Comparison of ENCODE assay signal across 13 cellular contexts in genomic region chr1:192654607-192655389, GRCh38. TPM values are rescaled to one million over a fixed set of nuclear protein-coding genes. Genes with fewer than 3 reads are reported as not detected.
DNase-seq lines count a peak whose midpoint lies in the region; ATAC-seq and TF ChIP-seq lines count a peak whose summit lies in the region.
"Had no signal": no experiment of that assay in that cellular context is flagged by ENCODE, and none has a peak within 500 bp of the region (broad histone marks: within the 10 kb centered on the region; RNA-seq: fewer than 3 reads in every experiment).

No MANE protein-coding gene starts in this region.

- H3K27ac Mint-ChIP-seq in activated CD8-positive, alpha-beta T cell treated with anti-CD3 and anti-CD28 coated beads for 36 hours: no peak overlapping the region
- no peak overlapping the region for H3K27ac Mint-ChIP-seq in activated CD8-positive, alpha-beta T cell treated with anti-CD3 and anti-CD28 coated beads, Interleukin-2, amount 10 ng/mL, durations not matched to agents 7 days and 5 days
- H3K27ac Mint-ChIP-seq: naive thymus-derived CD4-positive, alpha-beta T cell had no signal

- H3K4me3 ChIP-seq in choroid plexus epithelial cell (ENCODE audit: low read depth, low read length): no peak overlapping the region
- peak overlapping the region; percentile 12 for H3K4me3 ChIP-seq in retinal pigment epithelial cell (ENCODE audit: low read length)
- no peak overlapping the region for H3K4me3 ChIP-seq in colonic mucosa

- no peaks in the 10 kb centered on the region for H3K36me3 Mint-ChIP-seq in activated CD8-positive, alpha-beta T cell treated with anti-CD3 and anti-CD28 coated beads for 36 hours (ENCODE audit: low read depth)
- H3K36me3 Mint-ChIP-seq in activated CD8-positive, alpha-beta T cell treated with anti-CD3 and anti-CD28 coated beads, Interleukin-2, amount 10 ng/mL, durations not matched to agents 7 days and 5 days (ENCODE audit: low read depth): no peaks in the 10 kb centered on the region
- H3K36me3 Mint-ChIP-seq: naive thymus-derived CD4-positive, alpha-beta T cell had no signal

- no peaks in the 10 kb centered on the region for H3K27me3 ChIP-seq in colonic mucosa

- TF ChIP-seq CTCF in activated CD8-positive, alpha-beta T cell treated with anti-CD3 and anti-CD28 coated beads for 36 hours (IDR thresholded peaks at IDR 0.05): no peak
- TF ChIP-seq CTCF in choroid plexus epithelial cell (conservative IDR thresholded peaks at IDR 0.05; ENCODE audit: low read depth, low read length) (no peak), retinal pigment epithelial cell (conservative IDR thresholded peaks at IDR 0.05; ENCODE audit: low read depth, low read length) (no peak), colonic mucosa (IDR thresholded peaks at IDR 0.05) (no peak), GM10248 (IDR thresholded peaks at IDR 0.05; ENCODE audit: control extremely low read depth, extremely low read depth, low read depth, missing control alignments) (no peak)

- H3K4me3 Mint-ChIP-seq in activated CD8-positive, alpha-beta T cell treated with anti-CD3 and anti-CD28 coated beads for 36 hours: no peak overlapping the region
- H3K4me3 Mint-ChIP-seq in activated CD8-positive, alpha-beta T cell treated with anti-CD3 and anti-CD28 coated beads, Interleukin-2, amount 10 ng/mL, durations not matched to agents 7 days and 5 days: no peak overlapping the region
- H3K4me3 Mint-ChIP-seq: naive thymus-derived CD4-positive, alpha-beta T cell had no signal

- H3K9ac ChIP-seq in colonic mucosa (ENCODE audit: low read depth in 2 of 2, low read length in 2 of 2): no peak overlapping the region

- H3K9me3 Mint-ChIP-seq in activated CD8-positive, alpha-beta T cell treated with anti-CD3 and anti-CD28 coated beads for 36 hours: no peaks in the 10 kb centered on the region
- no peaks in the 10 kb centered on the region for H3K9me3 Mint-ChIP-seq in activated CD8-positive, alpha-beta T cell treated with anti-CD3 and anti-CD28 coated beads, Interleukin-2, amount 10 ng/mL, durations not matched to agents 7 days and 5 days (ENCODE audit: insufficient read depth)
- H3K9me3 Mint-ChIP-seq: naive thymus-derived CD4-positive, alpha-beta T cell had no signal

- H3K27ac ChIP-seq in colonic mucosa: no peak overlapping the region

- no peaks in the 10 kb centered on the region for H3K9me3 ChIP-seq in colonic mucosa

- DNase-seq in activated CD8-positive, alpha-beta T cell treated with anti-CD3 and anti-CD28 coated beads for 36 hours: no peak
- no peak for DNase-seq in activated CD8-positive, alpha-beta T cell treated with anti-CD3 and anti-CD28 coated beads, Interleukin-2, amount 10 ng/mL, durations not matched to agents 7 days and 5 days
- DNase-seq in HT1080 (ENCODE audit: low read depth) (peak; percentile 90), choroid plexus epithelial cell (ENCODE audit: low read depth) (peak; percentile 49), retinal pigment epithelial cell (ENCODE audit: low read depth) (no peak), colonic mucosa (no peak), GM10248 (ENCODE audit: extremely low spot score) (no peak)
- DNase-seq: Karpas-422; naive thymus-derived CD4-positive, alpha-beta T cell; small intestine had no signal

- no peaks in the 10 kb centered on the region for H3K4me1 ChIP-seq in colonic mucosa

- CTCF ChIA-PET in activated CD8-positive, alpha-beta T cell treated with anti-CD3 and anti-CD28 coated beads for 36 hours (lab: Charles Lee): no interaction called here
- CTCF ChIA-PET in activated CD8-positive, alpha-beta T cell treated with anti-CD3 and anti-CD28 coated beads, Interleukin-2, amount 10 ng/mL, durations not matched to agents 7 days and 5 days (lab: Charles Lee): no interaction called here
- CTCF ChIA-PET in GM10248 (lab: Yijun Ruan, JAX): interaction anchor here (0.8 to 1.3 kb wide), 2 partner anchors 13 to 19 kb away, joined by 3 read pairs; no protein-coding TSS in a partner anchor

- H3K4me1 Mint-ChIP-seq in activated CD8-positive, alpha-beta T cell treated with anti-CD3 and anti-CD28 coated beads for 36 hours (ENCODE audit: low read depth): peaks cover 4% of the 10 kb centered on the region
- no peaks in the 10 kb centered on the region for H3K4me1 Mint-ChIP-seq in activated CD8-positive, alpha-beta T cell treated with anti-CD3 and anti-CD28 coated beads, Interleukin-2, amount 10 ng/mL, durations not matched to agents 7 days and 5 days (ENCODE audit: low read depth)
- H3K4me1 Mint-ChIP-seq: naive thymus-derived CD4-positive, alpha-beta T cell had no signal

- POLR2A ChIA-PET in activated CD8-positive, alpha-beta T cell treated with anti-CD3 and anti-CD28 coated beads for 36 hours (lab: Charles Lee): no interaction called here
- POLR2A ChIA-PET in activated CD8-positive, alpha-beta T cell treated with anti-CD3 and anti-CD28 coated beads, Interleukin-2, amount 10 ng/mL, durations not matched to agents 7 days and 5 days (lab: Charles Lee): no interaction called here
- POLR2A ChIA-PET in GM10248 (lab: Yijun Ruan, JAX): no interaction called here

- H3K27me3 Mint-ChIP-seq in activated CD8-positive, alpha-beta T cell treated with anti-CD3 and anti-CD28 coated beads for 36 hours: no peaks in the 10 kb centered on the region
- H3K27me3 Mint-ChIP-seq in activated CD8-positive, alpha-beta T cell treated with anti-CD3 and anti-CD28 coated beads, Interleukin-2, amount 10 ng/mL, durations not matched to agents 7 days and 5 days (ENCODE audit: low read depth): no peaks in the 10 kb centered on the region

- H3K36me3 ChIP-seq in colonic mucosa: no peaks in the 10 kb centered on the region

- intact Hi-C loops in activated CD8-positive, alpha-beta T cell treated with anti-CD3 and anti-CD28 coated beads for 36 hours (cut with micrococcal nuclease): no loop called here
- intact Hi-C loops in colonic mucosa (cut with DNase I): no loop called here

- peak; percentile 47 for ATAC-seq in activated CD8-positive, alpha-beta T cell treated with anti-CD3 and anti-CD28 coated beads for 36 hours
- no peak for ATAC-seq in activated CD8-positive, alpha-beta T cell treated with anti-CD3 and anti-CD28 coated beads, Interleukin-2, amount 10 ng/mL, durations not matched to agents 7 days and 5 days
- no peak for ATAC-seq in HG02623 (IDR thresholded peaks at IDR 0.05; ENCODE audit: unreplicated experiment)
- ATAC-seq: naive thymus-derived CD4-positive, alpha-beta T cell; Right ventricle myocardium inferior had no signal

RNA-seq across cellular contexts. Expression of gene RGS13, which starts 18.9 kb away (rescaled TPM):
- total RNA-seq in activated CD8-positive, alpha-beta T cell treated with anti-CD3 and anti-CD28 coated beads for 36 hours: not detected
- not detected for total RNA-seq in activated CD8-positive, alpha-beta T cell treated with anti-CD3 and anti-CD28 coated beads, Interleukin-2, amount 10 ng/mL, durations not matched to agents 7 days and 5 days
- total RNA-seq in HT1080 (2014; rRNA removed; shearing (Covaris generic)): not detected in 2 replicates
- not detected in 2 replicates for polyA plus RNA-seq in HT1080 (2015; cell fraction: cytosol; rRNA removed)
- not detected in 2 replicates for polyA plus RNA-seq in HT1080 (2015; cell fraction: nucleus; rRNA removed)
- 1 to 10 TPM; 1.0 to 1.1 TPM for total RNA-seq in colonic mucosa
- total RNA-seq: Right ventricle myocardium inferior had no signal
- polyA plus RNA-seq: AG04450; naive thymus-derived CD4-positive, alpha-beta T cell had no signal

Comparison
In these comparisons a context has a peak if more than half of its experiments do, and no peak if none do; other contexts are left out.
1. DNase-seq: peak in HT1080 (single experiment) and choroid plexus epithelial cell (single experiment); none in activated CD8-positive, alpha-beta T cell treated with anti-CD3 and anti-CD28 coated beads for 36 hours (single experiment), activated CD8-positive, alpha-beta T cell treated with anti-CD3 and anti-CD28 coated beads, Interleukin-2, amount 10 ng/mL, durations not matched to agents 7 days and 5 days (single experiment), retinal pigment epithelial cell (single experiment), colonic mucosa (single experiment) and GM10248 (single experiment).